ENCODE assay signal across 8 cellular contexts in the genomic region with DNA sequence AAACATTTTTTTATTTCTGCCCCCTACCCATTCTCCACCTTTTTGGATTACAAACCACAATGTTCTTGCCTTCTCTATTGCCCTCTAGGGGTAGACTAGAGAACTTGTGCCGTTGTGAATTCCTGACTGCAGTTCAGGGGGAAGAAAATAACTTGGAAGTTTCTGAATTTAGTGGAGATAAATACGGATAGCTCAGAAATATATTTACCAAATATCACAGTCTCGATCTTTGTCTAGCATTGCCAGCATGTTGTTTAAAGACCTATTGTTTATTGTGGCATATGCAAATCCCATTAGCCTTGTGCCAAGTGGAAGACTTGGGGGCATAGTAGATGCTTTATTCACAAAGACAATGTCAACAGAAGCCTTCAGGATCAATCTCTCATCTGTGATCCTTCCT.
DNase-seq lines count a peak whose midpoint lies in the region; ATAC-seq, FAIRE-seq and TF ChIP-seq lines count a peak whose summit lies in the region.

No MANE protein-coding gene starts in this region.

- TF ChIP-seq CTCF in heart left ventricle (IDR thresholded peaks at IDR 0.05) (peak; percentile 26 to 58 (median 39)), right atrium auricular region (IDR thresholded peaks at IDR 0.05) (peak in 1 of 2 donors; percentile 51), natural killer cell (IDR thresholded peaks at IDR 0.05) (no peak)

- no peak overlapping the region for H3K4me3 Mint-ChIP-seq in natural killer cell

- H3K4me3 ChIP-seq in heart left ventricle (no peak overlapping the region), right atrium auricular region (no peak overlapping the region)

- no peak overlapping the region for H3K27ac ChIP-seq in heart left ventricle
- no peak overlapping the region for H3K27ac ChIP-seq in right atrium auricular region

- no peaks in the 10 kb centered on the region for H3K4me1 Mint-ChIP-seq in natural killer cell

- no peak overlapping the region for H3K27ac Mint-ChIP-seq in natural killer cell

- TF ChIP-seq POLR2A in heart left ventricle (IDR thresholded peaks at IDR 0.05): no peak

- FAIRE-seq in TTC549 (lab: Jason Lieb, UNC) (peak; percentile 50), islet of Langerhans (lab: Jason Lieb, UNC) (peak; percentile 9)

- ATAC-seq in heart left ventricle: no peak
- peak; percentile 62 for ATAC-seq in HG03469 (IDR thresholded peaks at IDR 0.05; ENCODE audit: unreplicated experiment)
- ATAC-seq in natural killer cell: no peak
- ATAC-seq in HG03108 (IDR thresholded peaks at IDR 0.05; ENCODE audit: unreplicated experiment): no peak

- no peaks in the 10 kb centered on the region for H3K36me3 Mint-ChIP-seq in natural killer cell

- no peaks in the 10 kb centered on the region for H3K9me3 Mint-ChIP-seq in natural killer cell

- H3K4me1 ChIP-seq in heart left ventricle: peaks cover 0 to 4% (median 0%) of the 10 kb centered on the region in 12 donors
- peaks cover 0 to 3% of the 10 kb centered on the region in 2 donors for H3K4me1 ChIP-seq in right atrium auricular region

- 12 to 35% (median 18%) methylated on average over 3 of the region's 3 CpGs for WGBS in heart left ventricle, 4 donors

- H3K36me3 ChIP-seq in heart left ventricle: no peaks in the 10 kb centered on the region
- H3K36me3 ChIP-seq in right atrium auricular region: no peaks in the 10 kb centered on the region

- DNase-seq in heart left ventricle (no peak), right atrium auricular region (ENCODE audit: low spot score) (no peak), natural killer cell (no peak)
- DNase-seq in activated CD4-positive, alpha-beta T cell treated with anti-CD3 and anti-CD28 coated beads for 48 hours: no peak

- intact Hi-C loops in heart left ventricle (cut with DNase I): no loop called here
- intact Hi-C loops in natural killer cell (cut with micrococcal nuclease): no loop called here

- H3K27me3 ChIP-seq in heart left ventricle (peaks cover 0 to 2% (median 0%) of the 10 kb centered on the region in 9 donors), right atrium auricular region (no peaks in the 10 kb centered on the region)

- no peaks in the 10 kb centered on the region for H3K9me3 ChIP-seq in heart left ventricle
- no peaks in the 10 kb centered on the region for H3K9me3 ChIP-seq in right atrium auricular region

- no peaks in the 10 kb centered on the region for H3K27me3 Mint-ChIP-seq in natural killer cell (ENCODE audit: low read depth in 2 of 2)
